In the genomic region with DNA sequence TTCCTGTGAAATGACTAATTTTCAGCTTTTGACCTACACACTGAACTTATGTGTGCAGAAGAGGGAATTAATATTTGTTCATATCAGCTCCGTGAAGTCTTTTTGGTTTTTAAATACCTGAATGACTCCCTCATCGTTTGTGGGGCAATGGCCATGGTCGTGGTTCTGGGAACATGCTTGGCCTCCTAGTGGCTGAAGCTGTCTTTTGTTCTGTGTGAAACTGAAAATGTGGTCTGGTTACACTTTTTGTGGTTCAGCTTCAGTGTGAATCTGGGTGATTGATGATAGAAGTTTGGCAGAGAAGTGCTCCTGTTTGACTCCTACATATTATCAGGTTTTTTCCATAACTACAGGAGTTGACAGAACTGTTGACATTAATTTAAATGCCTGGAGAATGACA, we compare ENCODE assay signal across 9 cellular contexts.
DNase-seq lines count a peak whose midpoint lies in the region; ATAC-seq and TF ChIP-seq lines count a peak whose summit lies in the region.
"Had no signal": no experiment of that assay in that cellular context is flagged by ENCODE, and none has a peak within 500 bp of the region (broad histone marks: within the 10 kb centered on the region; RNA-seq: fewer than 3 reads in every experiment).

No MANE protein-coding gene starts in this region.

- H2AFZ ChIP-seq in osteoblast (ENCODE audit: low read length) (no peak overlapping the region), PC-9 (no peak overlapping the region)

- H3K4me1 Mint-ChIP-seq in activated CD4-positive, alpha-beta T cell treated with anti-CD3 and anti-CD28 coated beads, Interleukin-2, amount 10 ng/mL, durations not matched to agents 24 days and 14 days: no peaks in the 10 kb centered on the region
- H3K4me1 Mint-ChIP-seq in CD4-positive, alpha-beta memory T cell: no peaks in the 10 kb centered on the region

- TF ChIP-seq CTCF in osteoblast (IDR thresholded peaks at IDR 0.05; ENCODE audit: extremely low read depth, low read depth, low read length): peak; percentile 73
- no peak; the same call in 1 of the 2 replicates for TF ChIP-seq CTCF in PC-9 (conservative IDR thresholded peaks at IDR 0.05)

- H3K9me3 Mint-ChIP-seq in activated CD4-positive, alpha-beta T cell treated with anti-CD3 and anti-CD28 coated beads, Interleukin-2, amount 10 ng/mL, durations not matched to agents 24 days and 14 days: no peaks in the 10 kb centered on the region
- H3K9me3 Mint-ChIP-seq in CD4-positive, alpha-beta memory T cell: peaks cover 0 to 2% (median 0%) of the 10 kb centered on the region in 8 donors

- POLR2A ChIA-PET in PC-9 (lab: Charles Lee; ENCODE audit: unreplicated experiment): no interaction called here
- POLR2A ChIA-PET in CD4-positive, alpha-beta memory T cell (lab: Charles Lee; ENCODE audit: partially characterized antibody): no interaction called here

- BruUV-seq in PC-9 (replicated peaks; lab: Mats Ljungman, UMichigan): no TSS peak

- H3K36me3 ChIP-seq in osteoblast (ENCODE audit: insufficient read depth, low read length) (no peaks in the 10 kb centered on the region), PC-9 (ENCODE audit: low read depth) (no peaks in the 10 kb centered on the region)
- H3K36me3 ChIP-seq in CD4-positive, alpha-beta memory T cell (ENCODE audit: insufficient read depth, low read length): no peaks in the 10 kb centered on the region

- H3K9me3 ChIP-seq in osteoblast (ENCODE audit: low read depth, low read length): no peaks in the 10 kb centered on the region
- no peaks in the 10 kb centered on the region for H3K9me3 ChIP-seq in PC-9 (ENCODE audit: insufficient read depth, low read depth)
- no peaks in the 10 kb centered on the region for H3K9me3 ChIP-seq in CD4-positive, alpha-beta memory T cell (ENCODE audit: control insufficient read depth in 1 of 2, low read length in 2 of 2)

- H3K79me2 ChIP-seq in osteoblast (ENCODE audit: insufficient read depth, low read length) (no peaks in the 10 kb centered on the region), PC-9 (ENCODE audit: low read depth) (no peaks in the 10 kb centered on the region)

- no peaks in the 10 kb centered on the region for H3K27me3 Mint-ChIP-seq in activated CD4-positive, alpha-beta T cell treated with anti-CD3 and anti-CD28 coated beads, Interleukin-2, amount 10 ng/mL, durations not matched to agents 24 days and 14 days
- no peaks in the 10 kb centered on the region for H3K27me3 Mint-ChIP-seq in CD4-positive, alpha-beta memory T cell

- DNase-seq in RPMI7951 (ENCODE audit: low read depth): peak; percentile 63
- DNase-seq in osteoblast (ENCODE audit: insufficient read length, low spot score, missing footprints): no peak
- no peak for DNase-seq in pons (ENCODE audit: low spot score)
- no peak for DNase-seq in activated CD4-positive, alpha-beta T cell treated with anti-CD3 and anti-CD28 coated beads, Interleukin-2, amount 10 ng/mL, durations not matched to agents 24 days and 14 days
- no peak for DNase-seq in PC-9
- DNase-seq in CD4-positive, alpha-beta memory T cell: no peak
- DNase-seq: midbrain had no signal

- CTCF ChIA-PET in PC-9 (lab: Charles Lee): no interaction called here
- CTCF ChIA-PET in CD4-positive, alpha-beta memory T cell (lab: Charles Lee; ENCODE audit: partially characterized antibody): no interaction called here

- H3K9me2 ChIP-seq in PC-9 (ENCODE audit: insufficient read depth): no peaks in the 10 kb centered on the region

- H3K27ac ChIP-seq in osteoblast (ENCODE audit: low read depth, low read length): no peak overlapping the region
- no peak overlapping the region for H3K27ac ChIP-seq in PC-9
- H3K27ac ChIP-seq in CD4-positive, alpha-beta memory T cell (ENCODE audit: low read depth, low read length): no peak overlapping the region

- peak; percentile 96 for ATAC-seq in GM19035 (IDR thresholded peaks at IDR 0.05; ENCODE audit: unreplicated experiment)
- ATAC-seq in HG02938 (IDR thresholded peaks at IDR 0.05; ENCODE audit: unreplicated experiment): peak; percentile 94

- H3K4me3 Mint-ChIP-seq in activated CD4-positive, alpha-beta T cell treated with anti-CD3 and anti-CD28 coated beads, Interleukin-2, amount 10 ng/mL, durations not matched to agents 24 days and 14 days: no peak overlapping the region
- no peak overlapping the region for H3K4me3 Mint-ChIP-seq in CD4-positive, alpha-beta memory T cell

- H3K27ac Mint-ChIP-seq in activated CD4-positive, alpha-beta T cell treated with anti-CD3 and anti-CD28 coated beads, Interleukin-2, amount 10 ng/mL, durations not matched to agents 24 days and 14 days: no peak overlapping the region
- H3K27ac Mint-ChIP-seq in CD4-positive, alpha-beta memory T cell: no peak overlapping the region

- H3K4me3 ChIP-seq in osteoblast (ENCODE audit: insufficient read depth, low read length) (no peak overlapping the region), PC-9 (no peak overlapping the region)
- no peak overlapping the region for H3K4me3 ChIP-seq in CD4-positive, alpha-beta memory T cell (ENCODE audit: low read length in 2 of 2)

- no peaks in the 10 kb centered on the region for H3K36me3 Mint-ChIP-seq in activated CD4-positive, alpha-beta T cell treated with anti-CD3 and anti-CD28 coated beads, Interleukin-2, amount 10 ng/mL, durations not matched to agents 24 days and 14 days (ENCODE audit: low read depth)
- no peaks in the 10 kb centered on the region for H3K36me3 Mint-ChIP-seq in CD4-positive, alpha-beta memory T cell

- H3K27me3 ChIP-seq in osteoblast (ENCODE audit: insufficient read depth, low read length): no peaks in the 10 kb centered on the region
- no peaks in the 10 kb centered on the region for H3K27me3 ChIP-seq in PC-9 (ENCODE audit: insufficient read depth, low read depth)
- no peaks in the 10 kb centered on the region for H3K27me3 ChIP-seq in CD4-positive, alpha-beta memory T cell (ENCODE audit: insufficient read depth, low read length)

- H3F3A ChIP-seq in PC-9 (ENCODE audit: insufficient read depth, low read depth): no peaks in the 10 kb centered on the region

- H4K20me1 ChIP-seq in osteoblast (ENCODE audit: insufficient read depth, low read length) (no peaks in the 10 kb centered on the region), PC-9 (ENCODE audit: insufficient read depth) (no peaks in the 10 kb centered on the region)

- intact Hi-C loops in activated CD4-positive, alpha-beta T cell treated with anti-CD3 and anti-CD28 coated beads, Interleukin-2, amount 10 ng/mL, durations not matched to agents 24 days and 14 days (cut with micrococcal nuclease): no loop called here
- intact Hi-C loops in PC-9 (cut with micrococcal nuclease; ENCODE audit: unreplicated experiment): no loop called here
- intact Hi-C loops in CD4-positive, alpha-beta memory T cell (cut with micrococcal nuclease): no loop called here

- H3K4me2 ChIP-seq in osteoblast (ENCODE audit: insufficient read depth, low read length): no peak overlapping the region
- H3K4me2 ChIP-seq in PC-9: no peak overlapping the region

- H3K4me1 ChIP-seq in osteoblast (ENCODE audit: insufficient read depth, low read length): peaks cover 18% of the 10 kb centered on the region
- no peaks in the 10 kb centered on the region for H3K4me1 ChIP-seq in PC-9 (replicated peaks; ENCODE audit: insufficient read depth)
- H3K4me1 ChIP-seq in CD4-positive, alpha-beta memory T cell (ENCODE audit: insufficient read depth, low read length): no peaks in the 10 kb centered on the region
